Comparison of ENCODE assay signal across 20 cellular contexts in the genomic region with DNA sequence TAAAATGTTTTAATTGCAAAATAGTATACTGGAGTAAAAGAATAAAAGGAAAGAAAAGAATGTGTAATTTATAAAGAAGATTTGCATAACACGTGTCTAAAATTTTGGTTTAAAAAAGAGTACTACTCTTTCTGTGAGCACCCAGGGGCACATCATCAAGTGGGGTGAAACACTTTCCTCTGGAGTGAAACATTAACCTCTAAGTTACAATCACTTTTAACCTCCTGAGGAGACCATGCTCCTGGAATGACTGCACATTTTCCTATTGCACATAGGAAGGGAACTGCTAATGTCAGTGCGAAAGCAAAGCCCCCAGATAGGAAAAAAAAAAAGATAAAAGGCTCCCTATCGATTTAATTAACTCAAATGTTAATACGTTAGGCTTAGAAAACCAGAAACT. TPM values are rescaled to one million over a fixed set of nuclear protein-coding genes. Genes with fewer than 3 reads are reported as not detected.
DNase-seq lines count a peak whose midpoint lies in the region; ATAC-seq, FAIRE-seq and TF ChIP-seq lines count a peak whose summit lies in the region.
"Had no signal": no experiment of that assay in that cellular context is flagged by ENCODE, and none has a peak within 500 bp of the region (broad histone marks: within the 10 kb centered on the region; RNA-seq: fewer than 3 reads in every experiment).

No MANE protein-coding gene starts in this region.

- TF ChIP-seq CTCF in A549 (IDR thresholded peaks at IDR 0.05): no peak
- TF ChIP-seq CTCF in HFFc6 (IDR thresholded peaks at IDR 0.05): no peak

- no peak for TF ChIP-seq POLR2A in A549 (IDR thresholded peaks at IDR 0.05; ENCODE audit: low read length)

- peaks cover 81% of the 10 kb centered on the region for H3K4me1 ChIP-seq in A549
- H3K4me1 ChIP-seq in SJSA1 (replicated peaks): peaks cover 55% of the 10 kb centered on the region
- H3K4me1 ChIP-seq: BLaER1 had no signal

- CTCF ChIA-PET in A549 (lab: Yijun Ruan, JAX): no interaction called here

- DNase-seq in A549 (ENCODE audit: low read depth in 1 of 2, low spot score in 1 of 2) (no peak), HFFc6 (no peak), SJSA1 (ENCODE audit: low read depth in 1 of 2, low spot score in 2 of 2) (no peak), kidney tubule cell (ENCODE audit: low spot score) (peak; percentile 30), LoVo (ENCODE audit: low spot score) (no peak), cerebellar nuclear complex (lab: John Stamatoyannopoulos, UW) (no peak), NCI-H446 (lab: John Stamatoyannopoulos, UW) (no peak), NK-92 (lab: John Stamatoyannopoulos, UW; ENCODE audit: unreplicated experiment) (no peak)
- DNase-seq: CD8-positive, alpha-beta T cell; DMS53; GOT3; KBM-7; NCI-H1694 treated with DMSO at 0.1 percent for 48 hours; NCI-H510A treated with DMSO at 0.1 percent for 48 hours; NCI-H82 had no signal

- 33% methylated on average over 4 of the region's 4 CpGs for WGBS in A549 (ENCODE audit: missing lambda C conversion rate)

- TF ChIP-seq EP300 in A549 (IDR thresholded peaks at IDR 0.05): no peak

- ATAC-seq in A549: peak in 1 of 2 experiments; percentile 57; a peak in 3 of 6 replicates
- ATAC-seq: CD8-positive, alpha-beta T cell; Right ventricle myocardium inferior had no signal

- POLR2A ChIA-PET in A549 (lab: Yijun Ruan, JAX): no interaction called here

- H3K36me3 ChIP-seq in SJSA1: no peaks in the 10 kb centered on the region
- H3K36me3 ChIP-seq: BLaER1 had no signal

- H3K4me2 ChIP-seq in A549: peak overlapping the region; percentile 80
- H3K4me2 ChIP-seq: BLaER1 had no signal

- peaks cover 46% of the 10 kb centered on the region for H3K36me3 Mint-ChIP-seq in HFFc6 (ENCODE audit: low read depth)
- H3K36me3 Mint-ChIP-seq: CD8-positive, alpha-beta T cell had no signal

- TF ChIP-seq RAD21 in A549 (conservative IDR thresholded peaks at IDR 0.05 in 1 of 2, IDR thresholded peaks at IDR 0.05 in 1 of 2): no peak

- peaks cover 2% of the 10 kb centered on the region; the same call in 1 of the 2 replicates for H3K27me3 Mint-ChIP-seq in HFFc6 (ENCODE audit: insufficient read depth)

- H3K9me3 ChIP-seq in A549 (no peaks in the 10 kb centered on the region), SJSA1 (replicated peaks) (no peaks in the 10 kb centered on the region)
- H3K9me3 ChIP-seq: BLaER1 had no signal

- no peak for FAIRE-seq in A549 (lab: Jason Lieb, UNC)
- FAIRE-seq: GM12892, GM18507 had no signal

- H3K27ac ChIP-seq in A549 (peak overlapping the region; percentile 75 to 82), SJSA1 (0 out of 2 replicates have a peak overlapping the region, but pooled peaks have one; percentile 92)
- H3K27ac ChIP-seq: BLaER1, SK-N-MC had no signal

- H3K27ac Mint-ChIP-seq in HFFc6: peak overlapping the region; percentile 84
- H3K27ac Mint-ChIP-seq: CD8-positive, alpha-beta T cell had no signal

- H3K4me3 Mint-ChIP-seq in HFFc6: peak overlapping the region; percentile 83
- H3K4me3 Mint-ChIP-seq: CD8-positive, alpha-beta T cell had no signal

- no peak overlapping the region for H3K4me3 ChIP-seq in A549
- H3K4me3 ChIP-seq in SJSA1: no peak overlapping the region
- H3K4me3 ChIP-seq: BLaER1, SK-N-MC had no signal

- no peaks in the 10 kb centered on the region for H3K9me3 Mint-ChIP-seq in HFFc6
- H3K9me3 Mint-ChIP-seq: CD8-positive, alpha-beta T cell had no signal

- no peaks in the 10 kb centered on the region for H3K27me3 ChIP-seq in SJSA1 (replicated peaks)
- H3K27me3 ChIP-seq: BLaER1 had no signal

- peaks cover 84% of the 10 kb centered on the region for H3K4me1 Mint-ChIP-seq in HFFc6 (ENCODE audit: low read depth)

TF ChIP-seq in A549, 52 proteins besides CTCF, POLR2A, EP300 and RAD21:
- TF ChIP-seq TFCP2L1 (CRISPR knock-in tag; IDR thresholded peaks at IDR 0.05) (no peak), HDAC2 (IDR thresholded peaks at IDR 0.05) (no peak), MYC (IDR thresholded peaks at IDR 0.05; ENCODE audit: borderline replicate concordance, low read length) (no peak), NR3C1 (IDR thresholded peaks at IDR 0.05) (no peak), CHD4 (IDR thresholded peaks at IDR 0.05; ENCODE audit: borderline replicate concordance) (no peak), JUN (IDR thresholded peaks at IDR 0.05) (no peak), BHLHE40 (IDR thresholded peaks at IDR 0.05; ENCODE audit: low read depth, low read length) (no peak), FOSB (CRISPR knock-in tag; IDR thresholded peaks at IDR 0.05) (no peak), MAFK (IDR thresholded peaks at IDR 0.05; ENCODE audit: partially characterized antibody) (no peak), CBX8 (IDR thresholded peaks at IDR 0.05) (no peak), TP53 (CRISPR knock-in tag; IDR thresholded peaks at IDR 0.05) (no peak), EHMT2 (IDR thresholded peaks at IDR 0.05; ENCODE audit: low read depth) (no peak), GATA3 (IDR thresholded peaks at IDR 0.05; ENCODE audit: borderline replicate concordance) (no peak), HOXB13 (CRISPR knock-in tag; IDR thresholded peaks at IDR 0.05; ENCODE audit: low read depth) (no peak), JUNB (IDR thresholded peaks at IDR 0.05) (no peak)
- TF ChIP-seq, protein P1, sequence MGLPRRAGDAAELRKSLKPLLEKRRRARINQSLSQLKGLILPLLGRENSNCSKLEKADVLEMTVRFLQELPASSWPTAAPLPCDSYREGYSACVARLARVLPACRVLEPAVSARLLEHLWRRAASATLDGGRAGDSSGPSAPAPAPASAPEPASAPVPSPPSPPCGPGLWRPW (IDR thresholded peaks at IDR 0.05): no peak
- TF ChIP-seq, protein P2, sequence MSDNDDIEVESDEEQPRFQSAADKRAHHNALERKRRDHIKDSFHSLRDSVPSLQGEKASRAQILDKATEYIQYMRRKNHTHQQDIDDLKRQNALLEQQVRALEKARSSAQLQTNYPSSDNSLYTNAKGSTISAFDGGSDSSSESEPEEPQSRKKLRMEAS (IDR thresholded peaks at IDR 0.05): no peak

RNA-seq across cellular contexts. Expression of gene VEGFC, which starts 13.3 kb away (rescaled TPM):
- polyA plus RNA-seq in A549 (2011; rRNA removed) (14.4 and 17.1 TPM in 2 replicates), A549 (2017; fragmentation: RNase III; extraction: RNeasy Plus Mini Kit Qiagen cat#74134 plus additional on column Dnase treatment) (10.0 to 11.6 TPM (median 11.2 TPM) in 3 replicates)
- polyA plus RNA-seq in A549 (2012; cell fraction: cytosol; rRNA removed): 5.0 and 6.1 TPM in 2 replicates
- polyA plus RNA-seq in A549 (2012; cell fraction: nucleus; rRNA removed): 3.4 and 4.9 TPM in 2 replicates
- polyA minus RNA-seq in A549 (2011; rRNA and poly(A)+ RNA removed): 11.0 and 12.1 TPM in 2 replicates
- 100 to 1,000 TPM; 323 to 374 (median 351) TPM for total RNA-seq in HFFc6 (2021; fragmentation: NEBNext Ultra II Directional; extraction: Animal tissue kit (Norgen Biotek cat#: 25700))
- total RNA-seq in SJSA1 (2014; rRNA removed; shearing (Covaris generic)): 14.3 and 19.0 TPM in 2 replicates
- total RNA-seq: CD8-positive, alpha-beta T cell had no signal

Comparison
In these comparisons a context has a peak if more than half of its experiments do, and no peak if none do; other contexts are left out.
1. RNA of gene VEGFC, which starts 13.3 kb away (total RNA-seq): 323 to 374 TPM in HFFc6; 14.3 to 19.0 TPM in SJSA1; every median in the first group is over 10 times any median in the second.